ENCODE assay signal across 14 cellular contexts in genomic region chr1:30768830-30769718, GRCh38. TPM values are rescaled to one million over a fixed set of nuclear protein-coding genes. Genes with fewer than 3 reads are reported as not detected.
DNase-seq lines count a peak whose midpoint lies in the region; ATAC-seq, FAIRE-seq and TF ChIP-seq lines count a peak whose summit lies in the region.
"Had no signal": no experiment of that assay in that cellular context is flagged by ENCODE, and none has a peak within 500 bp of the region (broad histone marks: within the 10 kb centered on the region; RNA-seq: fewer than 3 reads in every experiment).

No MANE protein-coding gene starts in this region.

- peaks cover 8% of the 10 kb centered on the region for H3K4me1 Mint-ChIP-seq in activated T-helper 17 cell treated with anti-CD3 and anti-CD28 coated beads, Interleukin-2, amount 50 U/mL, for 72 hours
- H3K4me1 Mint-ChIP-seq in memory B cell: peaks cover 8% of the 10 kb centered on the region

- H3K9me3 Mint-ChIP-seq in activated T-helper 17 cell treated with anti-CD3 and anti-CD28 coated beads, Interleukin-2, amount 50 U/mL, for 72 hours: no peaks in the 10 kb centered on the region
- H3K9me3 Mint-ChIP-seq in memory B cell: no peaks in the 10 kb centered on the region

- DNase-seq in GM18507 (ENCODE audit: extremely low spot score, insufficient read length, low read depth): no peak
- no peak for DNase-seq in memory B cell (ENCODE audit: low spot score in 2 of 2)
- DNase-seq in GM19238 (ENCODE audit: insufficient read length, low spot score): no peak
- no peak for DNase-seq in ascending aorta (ENCODE audit: low spot score in 2 of 2)
- no peak for DNase-seq in stimulated activated naive CD4-positive, alpha-beta T cell treated with Interleukin-2 at 50 U/mL for 16 hours (lab: John Stamatoyannopoulos, UW)
- DNase-seq in amniotic stem cell (lab: John Stamatoyannopoulos, UW): no peak
- DNase-seq: activated T-cell treated with anti-CD3 and anti-CD28 coated beads, Interleukin-2, amount 50 U/mL, for 48 hours; EL; MV-4-11; NCI-H2171; psoas muscle had no signal

- ATAC-seq in activated T-helper 17 cell treated with anti-CD3 and anti-CD28 coated beads, Interleukin-2, amount 50 U/mL, for 72 hours (replicated peaks): no peak
- no peak for ATAC-seq in memory B cell (ENCODE audit: low read depth)
- ATAC-seq: psoas muscle had no signal

- no peaks in the 10 kb centered on the region for H3K36me3 Mint-ChIP-seq in activated T-helper 17 cell treated with anti-CD3 and anti-CD28 coated beads, Interleukin-2, amount 50 U/mL, for 72 hours (ENCODE audit: low read depth)
- no peaks in the 10 kb centered on the region for H3K36me3 Mint-ChIP-seq in memory B cell

- peak; percentile 9 for FAIRE-seq in GM18507 (lab: Jason Lieb, UNC)

- TF ChIP-seq CTCF in ascending aorta (IDR thresholded peaks at IDR 0.05): no peak

- H3K27me3 ChIP-seq in BLaER1 (no peaks in the 10 kb centered on the region; the same call in 1 of the 2 replicates), ascending aorta (no peaks in the 10 kb centered on the region)

- H3K4me1 ChIP-seq in BLaER1: peaks cover 45% of the 10 kb centered on the region
- H3K4me1 ChIP-seq in ascending aorta: peaks cover 2 to 13% of the 10 kb centered on the region in 2 donors

- peak overlapping the region; percentile 32; the same call in 1 of the 2 replicates for H3K9ac ChIP-seq in BLaER1

- H3K4me2 ChIP-seq in BLaER1: peak overlapping the region; percentile 58

- H3K27ac Mint-ChIP-seq in activated T-helper 17 cell treated with anti-CD3 and anti-CD28 coated beads, Interleukin-2, amount 50 U/mL, for 72 hours: peak overlapping the region; percentile 41
- peak overlapping the region; percentile 24 for H3K27ac Mint-ChIP-seq in memory B cell

- intact Hi-C loops in ascending aorta (cut with DNase I): no loop called here

- no peaks in the 10 kb centered on the region for H4K20me1 ChIP-seq in BLaER1

- H3K9me3 ChIP-seq in BLaER1 (no peaks in the 10 kb centered on the region), ascending aorta (no peaks in the 10 kb centered on the region)
- H3K9me3 ChIP-seq: psoas muscle had no signal

- H3K27ac ChIP-seq in BLaER1 (peak overlapping the region; percentile 45; the same call in 1 of the 2 replicates), ascending aorta (no peak overlapping the region)
- H3K27ac ChIP-seq: psoas muscle had no signal

- no peaks in the 10 kb centered on the region for H3K27me3 Mint-ChIP-seq in activated T-helper 17 cell treated with anti-CD3 and anti-CD28 coated beads, Interleukin-2, amount 50 U/mL, for 72 hours
- H3K27me3 Mint-ChIP-seq in memory B cell: no peaks in the 10 kb centered on the region
- H3K27me3 Mint-ChIP-seq: activated CD4-positive, alpha-beta T cell treated with anti-CD3 and anti-CD28 coated beads for 36 hours had no signal

- H3K4me3 ChIP-seq in BLaER1 (no peak overlapping the region), ascending aorta (no peak overlapping the region)
- H3K4me3 ChIP-seq: psoas muscle had no signal

- H3K36me3 ChIP-seq in BLaER1 (no peaks in the 10 kb centered on the region), ascending aorta (no peaks in the 10 kb centered on the region)

- H3K4me3 Mint-ChIP-seq in activated T-helper 17 cell treated with anti-CD3 and anti-CD28 coated beads, Interleukin-2, amount 50 U/mL, for 72 hours: no peak overlapping the region
- H3K4me3 Mint-ChIP-seq in memory B cell: no peak overlapping the region
- H3K4me3 Mint-ChIP-seq: activated CD4-positive, alpha-beta T cell treated with anti-CD3 and anti-CD28 coated beads for 36 hours had no signal

RNA-seq across cellular contexts. Expression of gene LAPTM5, which starts 11.5 kb away (rescaled TPM):
- 100 to 1,000 TPM; 316 to 333 TPM for total RNA-seq in activated T-helper 17 cell treated with anti-CD3 and anti-CD28 coated beads, Interleukin-2, amount 50 U/mL, for 72 hours
- 56.1 TPM for total RNA-seq in ascending aorta

RNA-seq across cellular contexts. Expression of gene MATN1, which starts 45.7 kb away (rescaled TPM):
- under 1 TPM; 0.26 to 0.52 TPM for total RNA-seq in activated T-helper 17 cell treated with anti-CD3 and anti-CD28 coated beads, Interleukin-2, amount 50 U/mL, for 72 hours
- total RNA-seq in ascending aorta: 0.85 TPM
- total RNA-seq: psoas muscle had no signal
